ENCODE assay signal across 17 cellular contexts in the genomic region with DNA sequence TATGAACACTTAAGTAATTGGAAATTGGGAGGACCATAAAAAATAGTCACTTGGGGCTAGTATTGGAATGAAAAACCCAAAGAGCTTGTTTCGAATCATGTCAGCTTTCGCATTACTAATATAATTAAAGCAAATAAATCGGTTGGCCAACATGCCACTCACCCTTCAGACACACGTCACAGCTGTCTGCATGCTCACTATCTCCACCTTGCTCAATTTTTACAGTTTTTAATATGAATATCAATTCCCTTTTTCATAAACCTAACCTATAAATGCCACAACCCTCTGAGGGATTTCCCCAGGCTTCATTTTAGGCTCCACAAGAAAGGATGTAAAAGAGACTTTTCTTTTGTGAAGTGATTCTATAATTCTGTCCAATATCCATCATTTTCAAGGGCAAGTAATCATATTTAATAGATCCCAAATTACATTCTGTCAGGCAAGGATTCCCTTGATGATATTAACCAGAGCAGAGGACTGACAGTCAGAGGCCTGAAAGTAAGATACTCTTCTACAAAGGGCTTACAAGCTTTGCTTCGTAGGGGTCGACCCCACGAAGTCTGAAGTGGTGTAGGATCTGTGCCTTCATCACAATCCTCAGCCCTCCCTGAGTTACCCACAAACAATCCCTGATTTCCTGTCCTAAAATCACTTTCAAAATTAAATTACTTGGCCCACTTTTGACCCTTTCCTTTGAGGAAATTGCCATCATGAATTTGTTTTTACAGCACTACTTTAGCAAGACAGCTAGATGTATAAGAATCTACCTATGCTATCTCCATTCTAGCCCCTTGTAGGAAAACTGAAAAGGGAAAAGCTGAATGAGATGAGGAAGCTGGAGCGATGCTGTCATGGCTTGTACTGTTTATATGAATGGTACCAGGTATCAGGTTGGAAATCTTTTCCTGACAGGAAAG. TPM values are rescaled to one million over a fixed set of nuclear protein-coding genes. Genes with fewer than 3 reads are reported as not detected.
"Had no signal": no experiment of that assay in that cellular context is flagged by ENCODE, and none has a peak within 500 bp of the region (broad histone marks: within the 10 kb centered on the region; RNA-seq: fewer than 3 reads in every experiment).

No MANE protein-coding gene starts in this region.

- H3K4me1 ChIP-seq: esophagus muscularis mucosa, tibial nerve had no signal

- H3K4me1 Mint-ChIP-seq: brain had no signal

- H3K27me3 ChIP-seq: esophagus muscularis mucosa, tibial nerve had no signal

- H3K9me3 Mint-ChIP-seq: activated T-cell treated with anti-CD3 and anti-CD28 coated beads, Interleukin-2, amount 50 U/mL, for 72 hours; naive B cell had no signal

- ATAC-seq: activated CD8-positive, alpha-beta T cell treated with anti-CD3 and anti-CD28 coated beads, Interleukin-2, amount 10 ng/mL, durations not matched to agents 7 days and 5 days; activated naive CD4-positive, alpha-beta T cell treated with anti-CD3 and anti-CD28 coated beads, Interleukin-2, amount 50 U/mL, for 72 hours; activated T-cell treated with anti-CD3 and anti-CD28 coated beads, Interleukin-2, amount 50 U/mL, for 72 hours; left colon had no signal

- H3K27ac Mint-ChIP-seq: activated CD8-positive, alpha-beta T cell treated with anti-CD3 and anti-CD28 coated beads, Interleukin-2, amount 10 ng/mL, durations not matched to agents 7 days and 5 days; activated naive CD4-positive, alpha-beta T cell treated with anti-CD3 and anti-CD28 coated beads, Interleukin-2, amount 50 U/mL, for 72 hours; activated T-cell treated with anti-CD3 and anti-CD28 coated beads, Interleukin-2, amount 50 U/mL, for 72 hours; brain; naive B cell had no signal

- DNase-seq: activated CD4-positive, alpha-beta T cell treated with anti-CD3 and anti-CD28 coated beads for 48 hours; activated CD8-positive, alpha-beta memory T cell treated with anti-CD3 and anti-CD28 coated beads, Interleukin-2, amount 50 U/mL, for 48 hours; activated CD8-positive, alpha-beta T cell treated with anti-CD3 and anti-CD28 coated beads, Interleukin-2, amount 10 ng/mL, durations not matched to agents 7 days and 5 days; activated gamma-delta T cell; activated T-cell treated with anti-CD3 and anti-CD28 coated beads, Interleukin-2, amount 50 U/mL, for 72 hours; central memory CD4-positive, alpha-beta T cell; left colon; naive B cell; retina; stimulated activated naive CD4-positive, alpha-beta T cell had no signal

- H3K9me3 ChIP-seq: esophagus muscularis mucosa, tibial nerve had no signal

- H3K4me3 Mint-ChIP-seq: activated CD8-positive, alpha-beta T cell treated with anti-CD3 and anti-CD28 coated beads, Interleukin-2, amount 10 ng/mL, durations not matched to agents 7 days and 5 days; activated T-cell treated with anti-CD3 and anti-CD28 coated beads, Interleukin-2, amount 50 U/mL, for 72 hours; brain; naive B cell had no signal

- H3K4me3 ChIP-seq: coronary artery, esophagus muscularis mucosa, lung, tibial nerve had no signal

- H3K36me3 ChIP-seq: esophagus muscularis mucosa, tibial nerve had no signal

- H3K27me3 Mint-ChIP-seq: naive B cell had no signal

- H3K36me3 Mint-ChIP-seq: activated naive CD4-positive, alpha-beta T cell treated with anti-CD3 and anti-CD28 coated beads, Interleukin-2, amount 50 U/mL, for 72 hours; brain; naive B cell had no signal

- H3K27ac ChIP-seq: coronary artery, esophagus muscularis mucosa, tibial nerve had no signal

- FAIRE-seq: islet of Langerhans had no signal

RNA-seq across cellular contexts. Expression of a gene that starts 44.5 kb away (rescaled TPM):
- polyA plus RNA-seq: lung had no signal
